ENCODE assay signal across 8 cellular contexts in the genomic region with DNA sequence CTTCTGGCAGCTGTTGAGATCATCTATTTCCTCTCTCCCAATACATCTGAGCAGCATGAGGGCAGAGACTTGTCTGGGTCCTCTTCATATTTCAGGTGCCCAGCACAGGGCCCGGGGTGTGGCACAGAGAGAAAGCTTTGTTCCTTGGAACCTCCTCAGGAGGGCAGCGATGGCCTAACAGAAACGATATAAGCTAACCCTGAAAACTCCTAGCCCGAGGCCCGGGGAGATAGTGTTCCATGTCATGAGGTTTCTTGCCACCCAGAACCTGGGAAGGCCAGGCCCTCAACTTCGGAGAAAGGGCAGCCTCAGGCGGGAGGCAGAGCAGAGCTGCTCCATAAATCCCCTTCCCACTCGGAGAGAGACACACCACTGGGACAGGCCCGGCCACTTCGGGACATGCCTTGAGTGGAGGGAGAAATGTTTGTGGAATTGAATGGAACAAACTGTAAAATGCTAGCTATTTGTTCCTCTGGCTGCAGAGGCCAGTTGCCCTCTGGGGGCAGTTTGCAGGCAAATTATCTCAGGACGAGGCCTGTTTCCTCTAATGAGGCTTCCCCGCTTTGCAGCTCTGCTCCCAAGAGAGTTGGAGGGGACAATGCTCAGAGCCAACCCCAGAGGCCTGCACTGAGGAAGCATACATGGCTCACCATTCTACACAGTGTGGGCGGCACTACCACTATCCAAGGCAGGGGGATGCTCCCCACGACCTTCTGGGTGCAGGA.
DNase-seq lines count a peak whose midpoint lies in the region; TF ChIP-seq lines count a peak whose summit lies in the region.

No MANE protein-coding gene starts in this region.

- in situ Hi-C loops in GM13977 (cut with MboI; ENCODE audit: low pct_unique_long_range_greater_than_20kb, low sequenced_read_pairs, unreplicated experiment), result loop anchor here (25.0 kb wide), 1 partner anchor 103 kb away; a partner anchor contains a TSS
- in situ Hi-C loops in GM13976 (cut with MboI; ENCODE audit: low sequenced_read_pairs, unreplicated experiment), result no loop called here

- peak overlapping the region; percentile 71 for H3K27ac ChIP-seq in cingulate gyrus (ENCODE audit: low read depth, low read length)

- H3K36me3 Mint-ChIP-seq in nephron (ENCODE audit: low read depth), result no peaks in the 10 kb centered on the region

- peaks cover 72% of the 10 kb centered on the region for H3K4me1 Mint-ChIP-seq in nephron

- no peaks in the 10 kb centered on the region for H3K27me3 Mint-ChIP-seq in nephron (ENCODE audit: low read depth)

- peak overlapping the region; percentile 97 to 99 (median 98) for H3K27ac Mint-ChIP-seq in nephron

- no peaks in the 10 kb centered on the region for H3K9me3 Mint-ChIP-seq in nephron

- peak overlapping the region; percentile 47 to 56 (median 51) for H3K4me3 Mint-ChIP-seq in nephron

- no peak for DNase-seq in GM13977 (ENCODE audit: low spot score)
- peak; percentile 61 for DNase-seq in MV-4-11 (lab: John Stamatoyannopoulos, UW)
- no peak for DNase-seq in NCI-H1417 treated with DMSO at 0.1 percent for 48 hours (lab: John Stamatoyannopoulos, UW)
- no peak for DNase-seq in SHP77 treated with DMSO at 0.1 percent for 48 hours (lab: John Stamatoyannopoulos, UW)
- no peak for DNase-seq in GM13976 (ENCODE audit: low spot score)
- DNase-seq in stimulated activated CD4-positive, alpha-beta T cell treated with anti-CD3 and anti-CD28 coated beads, Interleukin-12 subunit alpha, Interleukin-12 subunit beta, amount 100 ng/mL, for 4 hours, result no peak

- peak; percentile 3 for TF ChIP-seq CTCF in GM13977 (IDR thresholded peaks at IDR 0.05; ENCODE audit: extremely low read depth, insufficient read depth, missing control alignments)
- TF ChIP-seq CTCF in nephron (IDR thresholded peaks at IDR 0.05; ENCODE audit: unreplicated experiment in 3 of 3), result no peak
- no peak for TF ChIP-seq CTCF in GM13976 (IDR thresholded peaks at IDR 0.05; ENCODE audit: borderline replicate concordance, control extremely low read depth, extremely low read depth, insufficient read depth, missing control alignments)
